Comparison of ENCODE assay signal across 7 cellular contexts in the genomic region with DNA sequence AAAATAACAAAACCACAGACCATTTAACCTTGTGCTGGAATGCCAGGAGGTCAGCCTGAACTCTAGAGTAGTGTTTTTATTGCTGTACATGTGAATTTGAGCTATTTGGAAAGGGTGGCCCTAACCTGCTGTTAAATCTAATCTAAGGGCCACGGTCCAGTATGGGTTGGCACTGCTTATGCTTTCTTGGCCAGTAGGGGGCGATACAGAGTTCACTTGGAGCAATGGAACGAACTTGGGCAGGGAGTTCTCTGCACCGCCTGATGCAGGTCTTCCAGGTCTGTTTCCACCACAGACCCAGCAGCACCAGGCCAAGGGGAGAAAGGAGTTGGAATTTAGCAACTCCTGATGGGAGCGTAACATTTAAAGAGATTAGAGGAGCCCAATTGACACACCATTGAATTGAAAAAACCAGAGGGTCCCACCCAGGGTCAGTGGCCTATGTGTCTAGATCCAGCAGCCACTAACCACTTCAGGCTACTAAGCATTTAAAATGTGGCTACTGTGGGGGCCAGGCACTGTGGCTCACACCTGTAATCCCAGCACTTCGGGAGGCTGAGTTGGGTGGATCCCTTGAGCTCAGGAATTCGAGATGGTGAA.
DNase-seq lines count a peak whose midpoint lies in the region; TF ChIP-seq lines count a peak whose summit lies in the region.

No MANE protein-coding gene starts in this region.

- in situ Hi-C loops in KBM-7 (cut with MboI; ENCODE audit: low pct_unique_long_range_greater_than_20kb, low sequenced_read_pairs) = loop anchor here (25.0 kb wide), 1 partner anchor 380 kb away; no protein-coding TSS in a partner anchor

- H3K36me3 ChIP-seq in colonic mucosa (no peaks in the 10 kb centered on the region), neutrophil (peaks cover 67% of the 10 kb centered on the region), vagina (no peaks in the 10 kb centered on the region)

- no peak for TF ChIP-seq POLR2A in vagina (IDR thresholded peaks at IDR 0.05)

- intact Hi-C loops in colonic mucosa (cut with DNase I) = loop anchor here (10.0 kb wide), 2 partner anchors 348 to 498 kb away; no protein-coding TSS in a partner anchor
- intact Hi-C loops in vagina (cut with DNase I) = no loop called here

- no peaks in the 10 kb centered on the region for H3K9me3 ChIP-seq in colonic mucosa
- H3K9me3 ChIP-seq in neutrophil = no peaks in the 10 kb centered on the region
- no peaks in the 10 kb centered on the region for H3K9me3 ChIP-seq in vagina

- H3K27me3 ChIP-seq in colonic mucosa (no peaks in the 10 kb centered on the region), neutrophil (no peaks in the 10 kb centered on the region), vagina (no peaks in the 10 kb centered on the region)

- no peak overlapping the region for H3K4me3 ChIP-seq in GM12865 (ENCODE audit: low read depth, low read length)
- no peak overlapping the region for H3K4me3 ChIP-seq in colonic mucosa
- H3K4me3 ChIP-seq in neutrophil (ENCODE audit: low read depth in 1 of 2, low read length in 1 of 2) = no peak overlapping the region
- H3K4me3 ChIP-seq in vagina = no peak overlapping the region

- no peak overlapping the region for H3K27ac ChIP-seq in colonic mucosa
- H3K27ac ChIP-seq in neutrophil = no peak overlapping the region
- H3K27ac ChIP-seq in vagina = no peak overlapping the region

- TF ChIP-seq CTCF in GM12865 (IDR thresholded peaks at IDR 0.05; ENCODE audit: insufficient read depth, low read depth, low read length, missing control alignments) (peak; percentile 88), colonic mucosa (IDR thresholded peaks at IDR 0.05) (peak; percentile 73), neutrophil (IDR thresholded peaks at IDR 0.05) (peak; percentile 91), vagina (IDR thresholded peaks at IDR 0.05) (peak in 2 of 3 experiments; percentile 31 to 49)

- peak; percentile 65 for DNase-seq in GM12865 (ENCODE audit: low read depth)
- peak; percentile 58 for DNase-seq in KBM-7
- DNase-seq in activated CD4-positive, alpha-beta T cell treated with anti-CD3 and anti-CD28 coated beads for 1 hour = peak; percentile 47
- peak; percentile 79 for DNase-seq in colonic mucosa
- DNase-seq in vagina (ENCODE audit: extremely low spot score in 2 of 2) = no peak
- no peak for DNase-seq in NCI-H2171 treated with DMSO at 0.1 percent for 48 hours (lab: John Stamatoyannopoulos, UW)

- no peak overlapping the region for H3K9ac ChIP-seq in colonic mucosa (ENCODE audit: low read depth in 2 of 2, low read length in 2 of 2)

- H3K4me1 ChIP-seq in colonic mucosa (no peaks in the 10 kb centered on the region), neutrophil (ENCODE audit: control insufficient read depth in 1 of 2, insufficient read depth in 1 of 2, low read depth in 1 of 2, low read length in 1 of 2) (no peaks in the 10 kb centered on the region), vagina (peaks cover 34% of the 10 kb centered on the region)

Comparison
In these comparisons a context has a peak if more than half of its experiments do, and no peak if none do; other contexts are left out.
1. DNase-seq: peak in GM12865 (single experiment), KBM-7 (single experiment), activated CD4-positive, alpha-beta T cell treated with anti-CD3 and anti-CD28 coated beads for 1 hour (single experiment) and colonic mucosa (single experiment); none in vagina (0 of 2) and NCI-H2171 treated with DMSO at 0.1 percent for 48 hours (single experiment).
2. CTCF ChIP-seq: peak in every context shown above with its lines; median percentile 91 in neutrophil; 88 in GM12865; 73 in colonic mucosa; 40 in vagina.